Comparison of ENCODE assay signal across 1 cellular context in the genomic region with DNA sequence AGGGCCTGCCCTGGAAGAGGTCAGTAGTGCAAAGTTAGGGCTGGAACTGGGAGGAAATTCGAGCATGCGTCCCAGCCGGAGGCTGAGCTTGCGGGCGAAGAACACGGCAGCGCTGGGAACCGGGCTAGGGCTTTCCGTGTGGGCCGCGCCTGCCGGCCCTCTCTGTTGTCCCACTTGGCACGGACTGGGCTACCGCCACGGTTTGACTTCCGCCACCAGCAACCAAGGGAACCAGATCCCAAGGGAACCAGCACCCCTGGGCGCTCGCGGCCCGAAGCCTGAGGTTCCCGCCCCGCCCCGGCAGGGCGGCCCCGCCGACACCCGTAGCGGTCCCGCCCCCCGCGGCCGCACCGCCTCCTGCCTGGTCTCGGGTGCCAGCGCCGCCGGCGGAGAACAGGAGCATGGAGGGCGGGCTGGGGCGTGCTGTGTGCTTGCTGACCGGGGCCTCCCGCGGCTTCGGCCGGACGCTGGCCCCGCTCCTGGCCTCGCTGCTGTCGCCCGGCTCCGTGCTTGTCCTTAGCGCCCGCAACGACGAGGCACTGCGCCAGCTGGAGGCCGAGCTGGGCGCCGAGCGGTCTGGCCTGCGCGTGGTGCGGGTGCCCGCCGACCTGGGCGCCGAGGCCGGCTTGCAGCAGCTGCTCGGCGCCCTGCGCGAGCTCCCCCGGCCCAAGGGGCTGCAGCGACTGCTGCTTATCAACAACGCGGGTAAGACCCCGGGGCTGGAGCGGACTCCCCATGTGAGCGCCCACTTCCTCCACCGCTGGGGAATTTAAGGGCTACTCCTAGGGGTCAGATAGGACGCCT.
TF ChIP-seq lines count a peak whose summit lies in the region.

A gene (plus strand): TSS at position 377 of the 804 bp plus-strand sequence. CDS start 25 bp downstream, at position 402.

TF ChIP-seq in K562, 482 proteins besides CTCF, POLR2A, EP300 and RAD21 (continued from another document and continues in another):
- TF ChIP-seq MYBL2 (IDR thresholded peaks at IDR 0.05; ENCODE audit: low read depth) (no peak), MYBL2 (CRISPR knock-in tag; IDR thresholded peaks at IDR 0.05; ENCODE audit: borderline replicate concordance) (no peak), MCM7 (IDR thresholded peaks at IDR 0.05) (no peak), NUFIP1 (IDR thresholded peaks at IDR 0.05; ENCODE audit: partially characterized antibody) (no peak), MYC (IDR thresholded peaks at IDR 0.05; ENCODE audit: low read depth, low read length) (peak; percentile 60; the same call in 1 of the 2 replicates), MYC (CRISPR knock-in tag; IDR thresholded peaks at IDR 0.05; ENCODE audit: borderline replicate concordance, low read depth) (no peak), ZFX (CRISPR knock-in tag; IDR thresholded peaks at IDR 0.05) (peak; percentile 30; the same call in 1 of the 2 replicates), SPI1 (IDR thresholded peaks at IDR 0.05; ENCODE audit: borderline replicate concordance, low read depth, low read length) (no peak), YY1 (IDR thresholded peaks at IDR 0.05; ENCODE audit: borderline replicate concordance in 1 of 3, control insufficient read depth in 1 of 3, extremely low read depth in 1 of 3, insufficient read depth in 3 of 3, insufficient read length in 1 of 3, insufficient replicate concordance in 2 of 3, low read depth in 1 of 3, low read length in 2 of 3) (peak in 2 of 3 experiments; percentile 49 to 58), PHB (CRISPR knock-in tag; IDR thresholded peaks at IDR 0.05) (no peak), SP1 (CRISPR knock-in tag; IDR thresholded peaks at IDR 0.05) (0 out of 2 replicates have a peak, but pooled peaks have one; percentile 9), KLF10 (CRISPR knock-in tag; IDR thresholded peaks at IDR 0.05) (no peak), ZNF57 (CRISPR knock-in tag; IDR thresholded peaks at IDR 0.05) (no peak), FOXA1 (IDR thresholded peaks at IDR 0.05; ENCODE audit: borderline replicate concordance) (no peak), PHF8 (IDR thresholded peaks at IDR 0.05; ENCODE audit: borderline replicate concordance, low read length) (peak; percentile 79; the same call in 1 of the 2 replicates), ZNF184 (CRISPR knock-in tag; IDR thresholded peaks at IDR 0.05) (no peak), TCF7L2 (IDR thresholded peaks at IDR 0.05; ENCODE audit: low read depth, low read length) (no peak), ARHGAP35 (IDR thresholded peaks at IDR 0.05; ENCODE audit: partially characterized antibody) (no peak), CHD1 (IDR thresholded peaks at IDR 0.05; ENCODE audit: low read length) (no peak), BMI1 (IDR thresholded peaks at IDR 0.05; ENCODE audit: low read length) (no peak), EP400 (IDR thresholded peaks at IDR 0.05) (no peak), HNRNPK (IDR thresholded peaks at IDR 0.05; ENCODE audit: low read depth, low read length, poor library complexity, severe bottlenecking) (no peak), PHF20 (IDR thresholded peaks at IDR 0.05; ENCODE audit: partially characterized antibody) (no peak), SMAD1 (IDR thresholded peaks at IDR 0.05; ENCODE audit: low read depth, low read length, partially characterized antibody) (no peak), ATF1 (CRISPR knock-in tag; IDR thresholded peaks at IDR 0.05) (no peak), ATF1 (tag; IDR thresholded peaks at IDR 0.05) (peak; percentile 63; the same call in 1 of the 2 replicates), GATAD2B (IDR thresholded peaks at IDR 0.05; ENCODE audit: borderline replicate concordance) (0 out of 2 replicates have a peak, but pooled peaks have one; percentile 31), ZNF354B (CRISPR knock-in tag; IDR thresholded peaks at IDR 0.05) (no peak), ZNF324 (CRISPR knock-in tag; IDR thresholded peaks at IDR 0.05) (no peak; the same call in 1 of the 2 replicates), SMARCE1 (IDR thresholded peaks at IDR 0.05) (no peak), ZNF717 (CRISPR knock-in tag; IDR thresholded peaks at IDR 0.05) (no peak), ZBTB7A (IDR thresholded peaks at IDR 0.05; ENCODE audit: borderline replicate concordance, control insufficient read depth, low read depth, low read length) (peak; percentile 45; the same call in 1 of the 2 replicates), GABPA (tag; conservative IDR thresholded peaks at IDR 0.05; ENCODE audit: low read depth) (peak; percentile 51; the same call in 1 of the 2 replicates), NFRKB (IDR thresholded peaks at IDR 0.05; ENCODE audit: low read depth) (no peak), SMAD4 (CRISPR knock-in tag; conservative IDR thresholded peaks at IDR 0.05) (peak; percentile 65), NCOA6 (IDR thresholded peaks at IDR 0.05) (0 out of 2 replicates have a peak, but pooled peaks have one; percentile 83), ZNF589 (CRISPR knock-in tag; IDR thresholded peaks at IDR 0.05; ENCODE audit: low read depth) (no peak), ARID2 (IDR thresholded peaks at IDR 0.05) (no peak), NEUROD1 (IDR thresholded peaks at IDR 0.05; ENCODE audit: borderline replicate concordance, low read depth, low read length, partially characterized antibody) (no peak), TSC22D4 (tag; IDR thresholded peaks at IDR 0.05) (no peak), SAP30 (IDR thresholded peaks at IDR 0.05; ENCODE audit: borderline replicate concordance, insufficient read depth, low read depth, low read length, poor library complexity, severe bottlenecking) (peak; percentile 47), HDAC1 (IDR thresholded peaks at IDR 0.05) (0 out of 4 replicates have a peak, but pooled peaks of 1 of the 2 experiments have one; percentile 18), GTF2A2 (tag; IDR thresholded peaks at IDR 0.05) (peak; percentile 31; the same call in 1 of the 2 replicates), TRIM28 (IDR thresholded peaks at IDR 0.05) (no peak)
- TF ChIP-seq, protein P1, sequence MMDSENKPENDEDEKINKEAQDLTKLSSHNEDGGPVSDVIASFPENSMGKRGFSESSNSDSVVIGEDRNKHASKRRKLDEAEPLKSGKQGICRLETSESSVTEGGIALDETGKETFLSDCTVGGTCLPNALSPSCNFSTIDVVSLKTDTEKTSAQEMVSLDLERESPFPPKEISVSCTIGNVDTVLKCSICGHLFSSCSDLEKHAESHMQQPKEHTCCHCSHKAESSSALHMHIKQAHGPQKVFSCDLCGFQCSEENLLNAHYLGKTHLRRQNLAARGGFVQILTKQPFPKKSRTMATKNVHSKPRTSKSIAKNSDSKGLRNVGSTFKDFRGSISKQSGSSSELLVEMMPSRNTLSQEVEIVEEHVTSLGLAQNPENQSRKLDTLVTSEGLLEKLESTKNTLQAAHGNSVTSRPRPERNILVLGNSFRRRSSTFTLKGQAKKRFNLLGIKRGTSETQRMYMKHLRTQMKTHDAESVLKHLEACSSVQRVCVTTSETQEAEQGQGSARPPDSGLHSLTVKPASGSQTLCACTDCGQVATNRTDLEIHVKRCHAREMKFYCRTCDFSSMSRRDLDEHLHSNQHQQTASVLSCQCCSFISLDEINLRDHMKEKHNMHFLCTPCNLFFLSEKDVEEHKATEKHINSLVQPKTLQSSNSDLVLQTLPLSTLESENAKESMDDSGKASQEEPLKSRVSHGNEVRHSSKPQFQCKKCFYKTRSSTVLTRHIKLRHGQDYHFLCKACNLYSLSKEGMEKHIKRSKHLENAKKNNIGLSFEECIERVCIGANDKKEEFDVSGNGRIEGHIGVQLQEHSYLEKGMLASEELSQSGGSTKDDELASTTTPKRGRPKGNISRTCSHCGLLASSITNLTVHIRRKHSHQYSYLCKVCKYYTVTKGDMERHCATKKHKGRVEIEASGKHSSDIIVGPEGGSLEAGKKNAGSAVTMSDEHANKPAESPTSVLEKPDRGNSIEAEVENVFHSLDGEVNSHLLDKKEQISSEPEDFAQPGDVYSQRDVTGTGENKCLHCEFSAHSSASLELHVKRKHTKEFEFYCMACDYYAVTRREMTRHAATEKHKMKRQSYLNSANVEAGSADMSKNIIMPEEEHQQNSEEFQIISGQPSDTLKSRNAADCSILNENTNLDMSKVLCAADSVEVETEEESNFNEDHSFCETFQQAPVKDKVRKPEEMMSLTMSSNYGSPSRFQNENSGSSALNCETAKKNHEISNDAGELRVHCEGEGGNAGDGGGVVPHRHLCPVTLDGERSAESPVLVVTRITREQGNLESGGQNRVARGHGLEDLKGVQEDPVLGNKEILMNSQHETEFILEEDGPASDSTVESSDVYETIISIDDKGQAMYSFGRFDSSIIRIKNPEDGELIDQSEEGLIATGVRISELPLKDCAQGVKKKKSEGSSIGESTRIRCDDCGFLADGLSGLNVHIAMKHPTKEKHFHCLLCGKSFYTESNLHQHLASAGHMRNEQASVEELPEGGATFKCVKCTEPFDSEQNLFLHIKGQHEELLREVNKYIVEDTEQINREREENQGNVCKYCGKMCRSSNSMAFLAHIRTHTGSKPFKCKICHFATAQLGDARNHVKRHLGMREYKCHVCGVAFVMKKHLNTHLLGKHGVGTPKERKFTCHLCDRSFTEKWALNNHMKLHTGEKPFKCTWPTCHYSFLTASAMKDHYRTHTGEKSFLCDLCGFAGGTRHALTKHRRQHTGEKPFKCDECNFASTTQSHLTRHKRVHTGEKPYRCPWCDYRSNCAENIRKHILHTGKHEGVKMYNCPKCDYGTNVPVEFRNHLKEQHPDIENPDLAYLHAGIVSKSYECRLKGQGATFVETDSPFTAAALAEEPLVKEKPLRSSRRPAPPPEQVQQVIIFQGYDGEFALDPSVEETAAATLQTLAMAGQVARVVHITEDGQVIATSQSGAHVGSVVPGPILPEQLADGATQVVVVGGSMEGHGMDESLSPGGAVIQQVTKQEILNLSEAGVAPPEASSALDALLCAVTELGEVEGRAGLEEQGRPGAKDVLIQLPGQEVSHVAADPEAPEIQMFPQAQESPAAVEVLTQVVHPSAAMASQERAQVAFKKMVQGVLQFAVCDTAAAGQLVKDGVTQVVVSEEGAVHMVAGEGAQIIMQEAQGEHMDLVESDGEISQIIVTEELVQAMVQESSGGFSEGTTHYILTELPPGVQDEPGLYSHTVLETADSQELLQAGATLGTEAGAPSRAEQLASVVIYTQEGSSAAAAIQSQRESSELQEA (IDR thresholded peaks at IDR 0.05; ENCODE audit: low read depth): no peak
- TF ChIP-seq, protein P2, sequence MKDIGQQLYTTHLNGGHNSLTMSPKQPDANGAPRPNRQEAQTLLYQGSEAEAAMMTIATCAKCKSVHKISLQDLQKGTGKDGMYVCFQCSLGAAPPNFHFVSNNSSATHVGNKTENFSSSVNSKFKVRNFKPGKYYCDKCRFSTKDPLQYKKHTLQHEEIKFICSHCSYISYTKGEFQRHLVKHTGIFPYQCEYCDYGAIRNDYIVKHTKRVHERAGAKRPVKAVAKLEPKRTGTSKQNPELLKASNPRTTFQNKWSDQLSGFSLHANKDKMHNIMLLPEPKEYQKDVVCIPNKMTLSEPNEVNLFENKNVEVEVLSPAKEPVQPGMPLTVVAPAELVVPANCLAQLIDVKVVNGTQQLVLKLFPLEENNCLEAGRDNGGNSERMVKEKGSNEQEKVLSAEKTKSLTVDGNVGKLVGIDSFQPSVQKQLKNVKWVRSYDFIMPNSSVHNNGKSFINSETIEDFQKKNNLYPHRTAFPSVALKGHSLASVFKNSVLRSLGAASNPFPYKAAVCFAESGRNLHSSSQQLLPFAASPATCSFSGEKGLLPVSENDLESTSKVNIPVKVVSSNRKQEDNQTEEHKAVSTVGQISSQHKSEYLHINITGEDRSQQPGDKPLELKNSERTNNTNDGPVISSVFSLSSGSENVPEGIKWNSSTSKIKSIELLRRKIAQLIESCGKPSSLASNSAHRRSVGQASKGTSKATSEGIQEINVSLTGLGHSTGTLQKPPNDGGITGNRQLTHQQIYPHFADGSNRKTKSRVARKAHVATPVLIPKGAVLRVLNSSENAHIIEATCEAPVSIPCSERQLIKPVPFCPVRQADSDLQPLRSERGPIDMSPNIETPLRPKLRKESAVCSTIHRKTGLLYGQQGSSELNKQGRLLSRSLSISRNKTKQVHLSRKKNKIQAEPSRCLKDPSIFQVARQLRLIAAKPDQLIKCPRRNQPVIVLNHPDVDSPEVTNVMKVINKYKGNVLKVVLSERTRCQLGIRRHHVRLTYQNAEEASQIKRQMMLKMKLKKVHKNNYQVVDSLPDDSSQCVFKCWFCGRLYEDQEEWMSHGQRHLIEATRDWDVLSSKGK (CRISPR knock-in tag; IDR thresholded peaks at IDR 0.05): no peak
- TF ChIP-seq, protein P3, sequence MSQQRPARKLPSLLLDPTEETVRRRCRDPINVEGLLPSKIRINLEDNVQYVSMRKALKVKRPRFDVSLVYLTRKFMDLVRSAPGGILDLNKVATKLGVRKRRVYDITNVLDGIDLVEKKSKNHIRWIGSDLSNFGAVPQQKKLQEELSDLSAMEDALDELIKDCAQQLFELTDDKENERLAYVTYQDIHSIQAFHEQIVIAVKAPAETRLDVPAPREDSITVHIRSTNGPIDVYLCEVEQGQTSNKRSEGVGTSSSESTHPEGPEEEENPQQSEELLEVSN (IDR thresholded peaks at IDR 0.05; ENCODE audit: borderline replicate concordance in 1 of 2, extremely low read depth in 1 of 2, insufficient read depth in 1 of 2, insufficient read length in 1 of 2, low read depth in 1 of 2, low read length in 1 of 2, poor library complexity in 1 of 2, severe bottlenecking in 1 of 2): peak; percentile 54 to 78
- TF ChIP-seq, protein P4, sequence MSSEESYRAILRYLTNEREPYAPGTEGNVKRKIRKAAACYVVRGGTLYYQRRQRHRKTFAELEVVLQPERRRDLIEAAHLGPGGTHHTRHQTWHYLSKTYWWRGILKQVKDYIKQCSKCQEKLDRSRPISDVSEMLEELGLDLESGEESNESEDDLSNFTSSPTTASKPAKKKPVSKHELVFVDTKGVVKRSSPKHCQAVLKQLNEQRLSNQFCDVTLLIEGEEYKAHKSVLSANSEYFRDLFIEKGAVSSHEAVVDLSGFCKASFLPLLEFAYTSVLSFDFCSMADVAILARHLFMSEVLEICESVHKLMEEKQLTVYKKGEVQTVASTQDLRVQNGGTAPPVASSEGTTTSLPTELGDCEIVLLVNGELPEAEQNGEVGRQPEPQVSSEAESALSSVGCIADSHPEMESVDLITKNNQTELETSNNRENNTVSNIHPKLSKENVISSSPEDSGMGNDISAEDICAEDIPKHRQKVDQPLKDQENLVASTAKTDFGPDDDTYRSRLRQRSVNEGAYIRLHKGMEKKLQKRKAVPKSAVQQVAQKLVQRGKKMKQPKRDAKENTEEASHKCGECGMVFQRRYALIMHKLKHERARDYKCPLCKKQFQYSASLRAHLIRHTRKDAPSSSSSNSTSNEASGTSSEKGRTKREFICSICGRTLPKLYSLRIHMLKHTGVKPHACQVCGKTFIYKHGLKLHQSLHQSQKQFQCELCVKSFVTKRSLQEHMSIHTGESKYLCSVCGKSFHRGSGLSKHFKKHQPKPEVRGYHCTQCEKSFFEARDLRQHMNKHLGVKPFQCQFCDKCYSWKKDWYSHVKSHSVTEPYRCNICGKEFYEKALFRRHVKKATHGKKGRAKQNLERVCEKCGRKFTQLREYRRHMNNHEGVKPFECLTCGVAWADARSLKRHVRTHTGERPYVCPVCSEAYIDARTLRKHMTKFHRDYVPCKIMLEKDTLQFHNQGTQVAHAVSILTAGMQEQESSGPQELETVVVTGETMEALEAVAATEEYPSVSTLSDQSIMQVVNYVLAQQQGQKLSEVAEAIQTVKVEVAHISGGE (CRISPR knock-in tag; IDR thresholded peaks at IDR 0.05): no peak
- TF ChIP-seq, protein P5, sequence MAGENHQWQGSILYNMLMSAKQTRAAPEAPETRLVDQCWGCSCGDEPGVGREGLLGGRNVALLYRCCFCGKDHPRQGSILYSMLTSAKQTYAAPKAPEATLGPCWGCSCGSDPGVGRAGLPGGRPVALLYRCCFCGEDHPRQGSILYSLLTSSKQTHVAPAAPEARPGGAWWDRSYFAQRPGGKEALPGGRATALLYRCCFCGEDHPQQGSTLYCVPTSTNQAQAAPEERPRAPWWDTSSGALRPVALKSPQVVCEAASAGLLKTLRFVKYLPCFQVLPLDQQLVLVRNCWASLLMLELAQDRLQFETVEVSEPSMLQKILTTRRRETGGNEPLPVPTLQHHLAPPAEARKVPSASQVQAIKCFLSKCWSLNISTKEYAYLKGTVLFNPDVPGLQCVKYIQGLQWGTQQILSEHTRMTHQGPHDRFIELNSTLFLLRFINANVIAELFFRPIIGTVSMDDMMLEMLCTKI (IDR thresholded peaks at IDR 0.05; ENCODE audit: partially characterized antibody): no peak
